Comparison of ENCODE assay signal across 1 cellular context in genomic region chr14:94581127-94581999, GRCh38.
TF ChIP-seq lines count a peak whose summit lies in the region.

A gene with protein sequence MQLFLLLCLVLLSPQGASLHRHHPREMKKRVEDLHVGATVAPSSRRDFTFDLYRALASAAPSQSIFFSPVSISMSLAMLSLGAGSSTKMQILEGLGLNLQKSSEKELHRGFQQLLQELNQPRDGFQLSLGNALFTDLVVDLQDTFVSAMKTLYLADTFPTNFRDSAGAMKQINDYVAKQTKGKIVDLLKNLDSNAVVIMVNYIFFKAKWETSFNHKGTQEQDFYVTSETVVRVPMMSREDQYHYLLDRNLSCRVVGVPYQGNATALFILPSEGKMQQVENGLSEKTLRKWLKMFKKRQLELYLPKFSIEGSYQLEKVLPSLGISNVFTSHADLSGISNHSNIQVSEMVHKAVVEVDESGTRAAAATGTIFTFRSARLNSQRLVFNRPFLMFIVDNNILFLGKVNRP (plus strand): TSS chr14:94581426. CDS start chr14:94587363, 5,937 bp downstream.

TF ChIP-seq in HepG2, 621 proteins besides CTCF, POLR2A, EP300 and RAD21 (continued from another document and continues in another):
- TF ChIP-seq, protein P1, sequence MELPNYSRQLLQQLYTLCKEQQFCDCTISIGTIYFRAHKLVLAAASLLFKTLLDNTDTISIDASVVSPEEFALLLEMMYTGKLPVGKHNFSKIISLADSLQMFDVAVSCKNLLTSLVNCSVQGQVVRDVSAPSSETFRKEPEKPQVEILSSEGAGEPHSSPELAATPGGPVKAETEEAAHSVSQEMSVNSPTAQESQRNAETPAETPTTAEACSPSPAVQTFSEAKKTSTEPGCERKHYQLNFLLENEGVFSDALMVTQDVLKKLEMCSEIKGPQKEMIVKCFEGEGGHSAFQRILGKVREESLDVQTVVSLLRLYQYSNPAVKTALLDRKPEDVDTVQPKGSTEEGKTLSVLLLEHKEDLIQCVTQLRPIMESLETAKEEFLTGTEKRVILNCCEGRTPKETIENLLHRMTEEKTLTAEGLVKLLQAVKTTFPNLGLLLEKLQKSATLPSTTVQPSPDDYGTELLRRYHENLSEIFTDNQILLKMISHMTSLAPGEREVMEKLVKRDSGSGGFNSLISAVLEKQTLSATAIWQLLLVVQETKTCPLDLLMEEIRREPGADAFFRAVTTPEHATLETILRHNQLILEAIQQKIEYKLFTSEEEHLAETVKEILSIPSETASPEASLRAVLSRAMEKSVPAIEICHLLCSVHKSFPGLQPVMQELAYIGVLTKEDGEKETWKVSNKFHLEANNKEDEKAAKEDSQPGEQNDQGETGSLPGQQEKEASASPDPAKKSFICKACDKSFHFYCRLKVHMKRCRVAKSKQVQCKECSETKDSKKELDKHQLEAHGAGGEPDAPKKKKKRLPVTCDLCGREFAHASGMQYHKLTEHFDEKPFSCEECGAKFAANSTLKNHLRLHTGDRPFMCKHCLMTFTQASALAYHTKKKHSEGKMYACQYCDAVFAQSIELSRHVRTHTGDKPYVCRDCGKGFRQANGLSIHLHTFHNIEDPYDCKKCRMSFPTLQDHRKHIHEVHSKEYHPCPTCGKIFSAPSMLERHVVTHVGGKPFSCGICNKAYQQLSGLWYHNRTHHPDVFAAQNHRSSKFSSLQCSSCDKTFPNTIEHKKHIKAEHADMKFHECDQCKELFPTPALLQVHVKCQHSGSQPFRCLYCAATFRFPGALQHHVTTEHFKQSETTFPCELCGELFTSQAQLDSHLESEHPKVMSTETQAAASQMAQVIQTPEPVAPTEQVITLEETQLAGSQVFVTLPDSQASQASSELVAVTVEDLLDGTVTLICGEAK (IDR thresholded peaks at IDR 0.05) = no peak
- TF ChIP-seq, protein P1 (CRISPR knock-in tag; IDR thresholded peaks at IDR 0.05) = peak; percentile 66
- TF ChIP-seq ZFP37 (CRISPR knock-in tag; IDR thresholded peaks at IDR 0.05; ENCODE audit: borderline replicate concordance) (no peak), HOXA7 (CRISPR knock-in tag; IDR thresholded peaks at IDR 0.05) (no peak), DBP (CRISPR knock-in tag; IDR thresholded peaks at IDR 0.05; ENCODE audit: not compliant biosample characterization) (no peak), HMG20A (CRISPR knock-in tag; IDR thresholded peaks at IDR 0.05; ENCODE audit: borderline replicate concordance) (peak; percentile 48; the same call in 1 of the 2 replicates), CBX2 (IDR thresholded peaks at IDR 0.05; ENCODE audit: low read depth, low read length) (no peak), CBX2 (CRISPR knock-in tag; IDR thresholded peaks at IDR 0.05; ENCODE audit: low read depth) (no peak), TOPORS (CRISPR knock-in tag; IDR thresholded peaks at IDR 0.05) (0 out of 2 replicates have a peak, but pooled peaks have one; percentile 23), ZNF816 (CRISPR knock-in tag; IDR thresholded peaks at IDR 0.05; ENCODE audit: borderline replicate concordance) (no peak; the same call in 1 of the 2 replicates), ZNF776 (CRISPR knock-in tag; IDR thresholded peaks at IDR 0.05) (no peak), SKIL (CRISPR knock-in tag; IDR thresholded peaks at IDR 0.05; ENCODE audit: borderline replicate concordance) (peak; percentile 47; the same call in 1 of the 2 replicates), HDAC1 (CRISPR knock-in tag; IDR thresholded peaks at IDR 0.05) (peak; percentile 42), CEBPB (IDR thresholded peaks at IDR 0.05; ENCODE audit: borderline replicate concordance, low read depth, low read length) (no peak), SMAD1 (CRISPR knock-in tag; IDR thresholded peaks at IDR 0.05; ENCODE audit: borderline replicate concordance, low read depth) (no peak), ZNF883 (CRISPR knock-in tag; IDR thresholded peaks at IDR 0.05; ENCODE audit: not compliant biosample characterization) (peak; percentile 73), CBFB (CRISPR knock-in tag; IDR thresholded peaks at IDR 0.05) (no peak; the same call in 1 of the 2 replicates), ZNF580 (CRISPR knock-in tag; IDR thresholded peaks at IDR 0.05; ENCODE audit: borderline replicate concordance, low read depth) (peak; percentile 67; the same call in 1 of the 2 replicates), CCDC6 (CRISPR knock-in tag; IDR thresholded peaks at IDR 0.05) (0 out of 2 replicates have a peak, but pooled peaks have one; percentile 35), ZNF674 (CRISPR knock-in tag; IDR thresholded peaks at IDR 0.05; ENCODE audit: low read depth) (no peak), BRD4 (CRISPR knock-in tag; IDR thresholded peaks at IDR 0.05) (peak; percentile 50; the same call in 1 of the 2 replicates), TSC22D2 (CRISPR knock-in tag; IDR thresholded peaks at IDR 0.05; ENCODE audit: borderline replicate concordance) (peak; percentile 84; the same call in 1 of the 2 replicates), CREM (IDR thresholded peaks at IDR 0.05) (peak; percentile 31; the same call in 1 of the 2 replicates), CREM (CRISPR knock-in tag; IDR thresholded peaks at IDR 0.05) (no peak), ZNF317 (CRISPR knock-in tag; IDR thresholded peaks at IDR 0.05) (peak; percentile 26; the same call in 1 of the 2 replicates), FOXJ3 (CRISPR knock-in tag; IDR thresholded peaks at IDR 0.05; ENCODE audit: borderline replicate concordance) (no peak), ERF (CRISPR knock-in tag; IDR thresholded peaks at IDR 0.05) (peak; percentile 57), ZNF207 (IDR thresholded peaks at IDR 0.05; ENCODE audit: borderline replicate concordance) (no peak), HNRNPUL1 (IDR thresholded peaks at IDR 0.05; ENCODE audit: low read depth, low read length) (no peak), ZBTB7B (CRISPR knock-in tag; IDR thresholded peaks at IDR 0.05) (no peak), ZNF768 (CRISPR knock-in tag; IDR thresholded peaks at IDR 0.05) (peak; percentile 73), RBM39 (IDR thresholded peaks at IDR 0.05; ENCODE audit: low read depth, low read length, poor library complexity, severe bottlenecking) (no peak), ZNF17 (CRISPR knock-in tag; IDR thresholded peaks at IDR 0.05) (no peak), MATR3 (CRISPR knock-in tag; IDR thresholded peaks at IDR 0.05) (no peak), ZIK1 (CRISPR knock-in tag; IDR thresholded peaks at IDR 0.05; ENCODE audit: borderline replicate concordance, low read depth) (peak; percentile 80; the same call in 1 of the 2 replicates)
- TF ChIP-seq, protein P2, sequence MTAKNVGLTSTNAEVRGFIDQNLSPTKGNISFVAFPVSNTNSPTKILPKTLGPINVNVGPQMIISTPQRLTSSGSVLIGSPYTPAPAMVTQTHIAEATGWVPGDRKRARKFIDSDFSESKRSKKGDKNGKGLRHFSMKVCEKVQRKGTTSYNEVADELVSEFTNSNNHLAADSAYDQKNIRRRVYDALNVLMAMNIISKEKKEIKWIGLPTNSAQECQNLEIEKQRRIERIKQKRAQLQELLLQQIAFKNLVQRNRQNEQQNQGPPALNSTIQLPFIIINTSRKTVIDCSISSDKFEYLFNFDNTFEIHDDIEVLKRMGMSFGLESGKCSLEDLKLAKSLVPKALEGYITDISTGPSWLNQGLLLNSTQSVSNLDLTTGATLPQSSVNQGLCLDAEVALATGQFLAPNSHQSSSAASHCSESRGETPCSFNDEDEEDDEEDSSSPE (CRISPR knock-in tag; IDR thresholded peaks at IDR 0.05) = peak; percentile 10; the same call in 1 of the 2 replicates
- TF ChIP-seq, protein P3, sequence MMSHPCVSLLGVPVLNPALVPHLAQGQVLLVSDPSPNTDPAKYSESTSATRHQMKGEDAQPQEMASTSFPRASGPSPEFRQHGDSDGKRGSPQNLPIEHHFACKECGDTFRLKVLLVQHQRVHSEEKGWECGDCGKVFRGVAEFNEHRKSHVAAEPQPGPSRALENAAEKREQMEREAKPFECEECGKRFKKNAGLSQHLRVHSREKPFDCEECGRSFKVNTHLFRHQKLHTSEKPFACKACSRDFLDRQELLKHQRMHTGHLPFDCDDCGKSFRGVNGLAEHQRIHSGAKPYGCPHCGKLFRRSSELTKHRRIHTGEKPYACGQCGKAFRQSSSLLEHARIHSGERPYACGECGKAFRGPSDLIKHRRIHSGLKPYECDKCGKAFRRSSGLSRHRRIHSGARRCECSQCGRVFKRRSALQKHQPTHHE (CRISPR knock-in tag; IDR thresholded peaks at IDR 0.05; ENCODE audit: borderline replicate concordance) = no peak
- TF ChIP-seq, protein P4, sequence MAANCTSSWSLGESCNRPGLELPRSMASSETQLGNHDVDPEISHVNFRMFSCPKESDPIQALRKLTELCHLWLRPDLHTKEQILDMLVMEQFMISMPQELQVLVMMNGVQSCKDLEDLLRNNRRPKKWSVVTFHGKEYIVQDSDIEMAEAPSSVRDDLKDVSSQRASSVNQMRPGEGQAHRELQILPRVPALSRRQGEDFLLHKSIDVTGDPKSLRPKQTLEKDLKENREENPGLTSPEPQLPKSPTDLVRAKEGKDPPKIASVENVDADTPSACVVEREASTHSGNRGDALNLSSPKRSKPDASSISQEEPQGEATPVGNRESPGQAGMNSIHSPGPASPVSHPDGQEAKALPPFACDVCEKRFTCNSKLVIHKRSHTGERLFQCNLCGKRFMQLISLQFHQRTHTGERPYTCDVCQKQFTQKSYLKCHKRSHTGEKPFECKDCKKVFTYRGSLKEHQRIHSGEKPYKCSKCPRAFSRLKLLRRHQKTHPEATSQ (CRISPR knock-in tag; IDR thresholded peaks at IDR 0.05; ENCODE audit: borderline replicate concordance) = 0 out of 2 replicates have a peak, but pooled peaks have one; percentile 75
- TF ChIP-seq, protein P5, sequence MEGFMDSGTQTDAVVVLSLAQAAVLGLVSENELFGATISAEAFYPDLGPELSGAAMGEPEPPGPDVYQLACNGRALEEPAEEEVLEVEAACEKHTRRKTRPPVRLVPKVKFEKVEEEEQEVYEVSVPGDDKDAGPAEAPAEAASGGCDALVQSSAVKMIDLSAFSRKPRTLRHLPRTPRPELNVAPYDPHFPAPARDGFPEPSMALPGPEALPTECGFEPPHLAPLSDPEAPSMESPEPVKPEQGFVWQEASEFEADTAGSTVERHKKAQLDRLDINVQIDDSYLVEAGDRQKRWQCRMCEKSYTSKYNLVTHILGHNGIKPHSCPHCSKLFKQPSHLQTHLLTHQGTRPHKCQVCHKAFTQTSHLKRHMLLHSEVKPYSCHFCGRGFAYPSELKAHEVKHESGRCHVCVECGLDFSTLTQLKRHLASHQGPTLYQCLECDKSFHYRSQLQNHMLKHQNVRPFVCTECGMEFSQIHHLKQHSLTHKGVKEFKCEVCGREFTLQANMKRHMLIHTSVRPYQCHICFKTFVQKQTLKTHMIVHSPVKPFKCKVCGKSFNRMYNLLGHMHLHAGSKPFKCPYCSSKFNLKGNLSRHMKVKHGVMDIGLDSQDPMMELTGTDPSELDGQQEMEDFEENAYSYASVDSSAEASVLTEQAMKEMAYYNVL (CRISPR knock-in tag; IDR thresholded peaks at IDR 0.05; ENCODE audit: borderline replicate concordance) = peak; percentile 44
- TF ChIP-seq, protein P6, sequence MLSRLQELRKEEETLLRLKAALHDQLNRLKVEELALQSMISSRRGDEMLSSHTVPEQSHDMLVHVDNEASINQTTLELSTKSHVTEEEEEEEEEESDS (CRISPR knock-in tag; IDR thresholded peaks at IDR 0.05; ENCODE audit: borderline replicate concordance) = peak; percentile 75; the same call in 1 of the 2 replicates
